ENCODE assay signal across 8 cellular contexts in the genomic region with DNA sequence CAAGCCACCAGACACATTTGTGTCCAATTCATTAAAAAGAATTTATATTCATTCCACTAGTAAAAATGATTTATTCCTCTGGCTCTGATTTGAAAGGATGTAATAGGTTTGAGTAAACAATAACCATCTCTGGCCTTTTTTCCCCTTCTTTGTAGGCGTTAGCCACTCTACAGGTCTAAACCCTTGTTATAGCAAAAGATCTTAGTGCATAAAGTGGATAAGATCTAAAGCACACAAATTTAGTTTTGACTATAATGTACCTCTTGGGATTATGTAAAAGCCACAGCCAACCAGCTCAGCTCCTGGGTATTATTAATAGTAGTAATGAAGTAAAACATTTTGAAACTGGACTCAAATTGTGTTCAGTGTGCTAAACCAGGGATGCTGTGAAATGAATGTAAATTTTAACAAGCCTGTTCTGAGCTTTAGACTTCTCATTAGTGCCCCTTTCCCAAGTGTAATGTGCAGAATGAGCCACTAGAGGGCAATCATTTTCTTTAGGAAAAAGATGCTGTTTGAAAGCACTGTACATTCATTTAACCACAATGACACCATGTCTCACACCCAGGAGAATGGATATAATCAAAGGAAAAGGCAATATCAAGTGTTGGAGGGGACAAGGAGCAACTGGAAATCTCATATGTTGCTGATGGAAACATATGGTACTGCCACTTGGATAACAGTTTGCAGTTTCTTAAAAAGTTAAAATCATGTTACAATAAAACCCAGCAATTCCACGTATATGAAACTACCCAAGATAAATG.
DNase-seq lines count a peak whose midpoint lies in the region; ATAC-seq and TF ChIP-seq lines count a peak whose summit lies in the region.

No MANE protein-coding gene starts in this region.

- H3K4me1 ChIP-seq in foreskin keratinocyte: no peaks in the 10 kb centered on the region

- no peak overlapping the region for H3K27ac ChIP-seq in foreskin keratinocyte

- DNase-seq in COLO829 (ENCODE audit: low spot score) (peak; percentile 79), NCI-H82 treated with DMSO at 0.1 percent for 48 hours (lab: John Stamatoyannopoulos, UW; ENCODE audit: unreplicated experiment) (peak; percentile 26), activated T-cell treated with anti-CD3 and anti-CD28 coated beads for 48 hours (ENCODE audit: low read depth) (peak; percentile 5), foreskin keratinocyte (peak; percentile 28 to 61), occipital lobe (lab: John Stamatoyannopoulos, UW) (peak; percentile 2)

- TF ChIP-seq CTCF in foreskin keratinocyte (conservative IDR thresholded peaks at IDR 0.05): peak; percentile 90

- no peaks in the 10 kb centered on the region for H3K27me3 ChIP-seq in foreskin keratinocyte

- ATAC-seq in GM19043 (IDR thresholded peaks at IDR 0.05; ENCODE audit: low read depth, unreplicated experiment) (peak; percentile 63), HG03565 (IDR thresholded peaks at IDR 0.05; ENCODE audit: unreplicated experiment) (peak; percentile 62), foreskin keratinocyte (peak; percentile 80), GM19467 (IDR thresholded peaks at IDR 0.05; ENCODE audit: unreplicated experiment) (no peak)

Comparison
In these comparisons a context has a peak if more than half of its experiments do, and no peak if none do; other contexts are left out.
1. DNase-seq: peak in every context shown above with its lines; median percentile 79 in COLO829; 44 in foreskin keratinocyte; 26 in NCI-H82 treated with DMSO at 0.1 percent for 48 hours; 5 in activated T-cell treated with anti-CD3 and anti-CD28 coated beads for 48 hours; 2 in occipital lobe.